ENCODE assay signal across 20 cellular contexts in the genomic region with DNA sequence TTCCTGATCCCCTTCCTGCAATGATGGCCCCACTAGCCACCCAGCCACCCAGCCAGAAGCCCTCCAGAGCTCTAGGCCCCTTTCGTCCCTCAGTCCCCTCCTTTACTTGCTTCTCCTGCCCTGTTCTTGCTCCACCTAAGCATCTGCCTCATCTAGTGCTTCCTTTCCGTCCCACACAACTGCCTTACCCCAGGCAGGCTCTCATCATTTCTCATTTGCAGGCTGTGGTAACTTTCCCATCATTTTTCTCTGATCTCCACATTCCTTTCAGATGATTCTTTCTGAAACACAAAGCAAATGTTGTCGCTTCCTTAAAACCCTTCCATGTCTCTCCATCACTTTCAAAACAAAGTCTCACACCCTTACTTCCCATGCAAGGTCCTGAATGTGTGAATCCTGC.
DNase-seq lines count a peak whose midpoint lies in the region; ATAC-seq and TF ChIP-seq lines count a peak whose summit lies in the region.
"Had no signal": no experiment of that assay in that cellular context is flagged by ENCODE, and none has a peak within 500 bp of the region (broad histone marks: within the 10 kb centered on the region; RNA-seq: fewer than 3 reads in every experiment).

No MANE protein-coding gene starts in this region.

- intact Hi-C loops in left colon (cut with DNase I, micrococcal nuclease) = no loop called here

- ATAC-seq in left colon = no peak
- ATAC-seq: activated CD8-positive, alpha-beta memory T cell treated with anti-CD3 and anti-CD28 coated beads, Interleukin-2, amount 10 ng/mL, durations not matched to agents 7 days and 5 days had no signal

- CTCF ChIA-PET in activated naive CD4-positive, alpha-beta T cell treated with anti-CD3 and anti-CD28 coated beads, Interleukin-2, amount 10 ng/mL, durations not matched to agents 7 days and 5 days (lab: Charles Lee) = no interaction called here

- no peaks in the 10 kb centered on the region for H3K4me1 Mint-ChIP-seq in activated naive CD4-positive, alpha-beta T cell treated with anti-CD3 and anti-CD28 coated beads, Interleukin-2, amount 10 ng/mL, durations not matched to agents 7 days and 5 days
- H3K4me1 Mint-ChIP-seq: activated CD8-positive, alpha-beta memory T cell treated with anti-CD3 and anti-CD28 coated beads, Interleukin-2, amount 10 ng/mL, durations not matched to agents 7 days and 5 days; brain had no signal

- H3K27ac Mint-ChIP-seq in activated naive CD4-positive, alpha-beta T cell treated with anti-CD3 and anti-CD28 coated beads, Interleukin-2, amount 10 ng/mL, durations not matched to agents 7 days and 5 days = no peak overlapping the region
- H3K27ac Mint-ChIP-seq: activated CD8-positive, alpha-beta memory T cell treated with anti-CD3 and anti-CD28 coated beads, Interleukin-2, amount 10 ng/mL, durations not matched to agents 7 days and 5 days; brain had no signal

- H3K27me3 Mint-ChIP-seq in activated naive CD4-positive, alpha-beta T cell treated with anti-CD3 and anti-CD28 coated beads, Interleukin-2, amount 10 ng/mL, durations not matched to agents 7 days and 5 days = peaks cover 8% of the 10 kb centered on the region

- no peak overlapping the region for H3K4me3 ChIP-seq in choroid plexus epithelial cell (ENCODE audit: low read depth, low read length)
- H3K4me3 ChIP-seq: BLaER1 treated with 17β-estradiol and CSF1 and Interleukin-3, amounts not matched to agents 10 nM and 100 nM; ovary; suprapubic skin had no signal

- TF ChIP-seq CTCF in choroid plexus epithelial cell (conservative IDR thresholded peaks at IDR 0.05; ENCODE audit: low read depth, low read length) = no peak

- no peaks in the 10 kb centered on the region for H3K9me3 Mint-ChIP-seq in activated naive CD4-positive, alpha-beta T cell treated with anti-CD3 and anti-CD28 coated beads, Interleukin-2, amount 10 ng/mL, durations not matched to agents 7 days and 5 days
- H3K9me3 Mint-ChIP-seq: brain had no signal

- H3K36me3 Mint-ChIP-seq in activated naive CD4-positive, alpha-beta T cell treated with anti-CD3 and anti-CD28 coated beads, Interleukin-2, amount 10 ng/mL, durations not matched to agents 7 days and 5 days = no peaks in the 10 kb centered on the region
- H3K36me3 Mint-ChIP-seq: activated CD8-positive, alpha-beta memory T cell treated with anti-CD3 and anti-CD28 coated beads, Interleukin-2, amount 10 ng/mL, durations not matched to agents 7 days and 5 days; brain had no signal

- DNase-seq in ELR (ENCODE audit: low read depth) (peak; percentile 70), RPMI7951 (ENCODE audit: low read depth) (peak; percentile 82), choroid plexus epithelial cell (ENCODE audit: low read depth) (peak; percentile 53), non-pigmented ciliary epithelial cell (ENCODE audit: low read depth) (peak; percentile 47), NCI-H128 (lab: John Stamatoyannopoulos, UW; ENCODE audit: unreplicated experiment) (no peak), HuH-7.5 (ENCODE audit: low spot score) (no peak), left colon (no peak)
- no peak for DNase-seq in activated naive CD4-positive, alpha-beta T cell treated with anti-CD3 and anti-CD28 coated beads, Interleukin-2, amount 10 ng/mL, durations not matched to agents 7 days and 5 days
- DNase-seq: activated CD4-positive, CD25-positive, alpha-beta regulatory T cell treated with anti-CD3 and anti-CD28 coated beads, Interleukin-2, amount 50 U/mL, for 72 hours; activated CD8-positive, alpha-beta memory T cell treated with anti-CD3 and anti-CD28 coated beads, Interleukin-2, amount 10 ng/mL, durations not matched to agents 7 days and 5 days; activated effector memory CD4-positive, alpha-beta T cell treated with Interleukin-2 at 50 U/mL for 16 hours; DMS 273 treated with DMSO at 0.1 percent for 48 hours; KBM-7; NCI-H1092 treated with DMSO at 0.1 percent for 48 hours; ovary; SHP77; stimulated activated CD4-positive, alpha-beta T cell treated with anti-CD3 and anti-CD28 coated beads, Interleukin-4, amount 100 ng/mL, for 4 hours had no signal

- no peak overlapping the region for H3K4me3 Mint-ChIP-seq in activated naive CD4-positive, alpha-beta T cell treated with anti-CD3 and anti-CD28 coated beads, Interleukin-2, amount 10 ng/mL, durations not matched to agents 7 days and 5 days
- H3K4me3 Mint-ChIP-seq: activated CD8-positive, alpha-beta memory T cell treated with anti-CD3 and anti-CD28 coated beads, Interleukin-2, amount 10 ng/mL, durations not matched to agents 7 days and 5 days; brain had no signal

Comparison
In these comparisons a context has a peak if more than half of its experiments do, and no peak if none do; other contexts are left out.
1. DNase-seq: peak in ELR (single experiment), RPMI7951 (single experiment), choroid plexus epithelial cell (single experiment) and non-pigmented ciliary epithelial cell (single experiment); none in NCI-H128 (single experiment), HuH-7.5 (single experiment), left colon (0 of 2) and activated naive CD4-positive, alpha-beta T cell treated with anti-CD3 and anti-CD28 coated beads, Interleukin-2, amount 10 ng/mL, durations not matched to agents 7 days and 5 days (single experiment).